Comparison of ENCODE assay signal across 24 cellular contexts in genomic region chrX:29691044-29691443, GRCh38.
DNase-seq lines count a peak whose midpoint lies in the region; FAIRE-seq and TF ChIP-seq lines count a peak whose summit lies in the region.
"Had no signal": no experiment of that assay in that cellular context is flagged by ENCODE, and none has a peak within 500 bp of the region (broad histone marks: within the 10 kb centered on the region; RNA-seq: fewer than 3 reads in every experiment).

No MANE protein-coding gene starts in this region.

- H3K27me3 Mint-ChIP-seq in astrocyte (ENCODE audit: low read depth, unreplicated experiment) = no peaks in the 10 kb centered on the region
- H3K27me3 Mint-ChIP-seq: CD4-positive, alpha-beta T cell; CD8-positive, alpha-beta memory T cell had no signal

- H3K4me3 Mint-ChIP-seq in astrocyte (ENCODE audit: unreplicated experiment) = no peak overlapping the region
- H3K4me3 Mint-ChIP-seq: CD14-positive monocyte; CD4-positive, alpha-beta T cell; CD8-positive, alpha-beta memory T cell; HFFc6 had no signal

- no peaks in the 10 kb centered on the region for H3K4me1 ChIP-seq in astrocyte (ENCODE audit: insufficient read depth, low read length)
- H3K4me1 ChIP-seq: A549; BE2C; BLaER1 treated with 17β-estradiol and CSF1 and Interleukin-3, amounts not matched to agents 10 nM and 100 nM; HAP-1 had no signal

- DNase-seq in NCI-H1417 (lab: John Stamatoyannopoulos, UW) (peak in 2 of 3 experiments; percentile 13 to 37), NCI-H1417 treated with DMSO at 0.1 percent for 48 hours (lab: John Stamatoyannopoulos, UW) (no peak), NCI-H187 treated with DMSO at 0.1 percent for 48 hours (lab: John Stamatoyannopoulos, UW) (peak; percentile 1), astrocyte (ENCODE audit: low read depth) (no peak), NCI-H2081 (lab: John Stamatoyannopoulos, UW) (no peak), frontal cortex (ENCODE audit: low spot score in 2 of 2) (no peak)
- DNase-seq in stimulated activated CD4-positive, alpha-beta T cell treated with anti-CD3 and anti-CD28 coated beads, Interleukin-4, amount 100 ng/mL, for 4 hours = no peak
- DNase-seq: 8988T; ACHN; AML-193; BE2C; CD4-positive, alpha-beta T cell; CD8-positive, alpha-beta memory T cell; DMS 273 treated with DMSO at 0.1 percent for 48 hours; DND-41; GOT3; HFFc6 had no signal

- H3K4me3 ChIP-seq in astrocyte (ENCODE audit: insufficient read depth, low read depth, low read length) = no peak overlapping the region
- H3K4me3 ChIP-seq: A549; BLaER1 treated with 17β-estradiol and CSF1 and Interleukin-3, amounts not matched to agents 10 nM and 100 nM; HAP-1 had no signal

- H3K36me3 Mint-ChIP-seq in astrocyte (ENCODE audit: low read depth, unreplicated experiment) = no peaks in the 10 kb centered on the region
- H3K36me3 Mint-ChIP-seq: CD14-positive monocyte; CD8-positive, alpha-beta memory T cell had no signal

- H4K20me1 ChIP-seq in astrocyte (ENCODE audit: insufficient read depth, low read length) = no peaks in the 10 kb centered on the region
- H4K20me1 ChIP-seq: BLaER1 treated with 17β-estradiol and CSF1 and Interleukin-3, amounts not matched to agents 10 nM and 100 nM had no signal

- no peak overlapping the region for H2AFZ ChIP-seq in astrocyte (ENCODE audit: low read depth, low read length)

- H3K4me1 Mint-ChIP-seq in astrocyte (ENCODE audit: low read depth, unreplicated experiment) = peaks cover 8% of the 10 kb centered on the region
- H3K4me1 Mint-ChIP-seq: CD14-positive monocyte; CD8-positive, alpha-beta memory T cell had no signal

- H3K27ac ChIP-seq in astrocyte (ENCODE audit: low read depth, low read length) = no peak overlapping the region
- H3K27ac ChIP-seq: A549; BLaER1 treated with 17β-estradiol and CSF1 and Interleukin-3, amounts not matched to agents 10 nM and 100 nM had no signal

- no peak overlapping the region for H3K27ac Mint-ChIP-seq in astrocyte (ENCODE audit: unreplicated experiment)
- H3K27ac Mint-ChIP-seq: CD14-positive monocyte; CD4-positive, alpha-beta T cell; CD8-positive, alpha-beta memory T cell; HFFc6 had no signal

- no peaks in the 10 kb centered on the region for H3K9me3 ChIP-seq in astrocyte (ENCODE audit: insufficient read depth, low read depth, low read length)
- H3K9me3 ChIP-seq: A549; BE2C; BLaER1 treated with 17β-estradiol and CSF1 and Interleukin-3, amounts not matched to agents 10 nM and 100 nM; HAP-1 had no signal

- H3K79me2 ChIP-seq in astrocyte (ENCODE audit: insufficient read depth, low read length) = no peaks in the 10 kb centered on the region

- no peaks in the 10 kb centered on the region for H3K27me3 ChIP-seq in astrocyte (ENCODE audit: insufficient read depth, low read length)
- H3K27me3 ChIP-seq: BE2C; BLaER1 treated with 17β-estradiol and CSF1 and Interleukin-3, amounts not matched to agents 10 nM and 100 nM had no signal

- no peaks in the 10 kb centered on the region for H3K36me3 ChIP-seq in astrocyte (ENCODE audit: insufficient read depth, low read length)
- H3K36me3 ChIP-seq: BE2C; BLaER1 treated with 17β-estradiol and CSF1 and Interleukin-3, amounts not matched to agents 10 nM and 100 nM; HAP-1 had no signal

- no peak for TF ChIP-seq CTCF in astrocyte (IDR thresholded peaks at IDR 0.05; ENCODE audit: insufficient read depth, low read depth, low read length)

- FAIRE-seq in astrocyte (lab: Jason Lieb, UNC) (peak; percentile 37), frontal cortex (lab: Jason Lieb, UNC) (no peak)
- FAIRE-seq: D721Med, GM12892, H54 had no signal

- H3K4me2 ChIP-seq in astrocyte (ENCODE audit: low read length) = no peak overlapping the region
- H3K4me2 ChIP-seq: A549; BLaER1 treated with 17β-estradiol and CSF1 and Interleukin-3, amounts not matched to agents 10 nM and 100 nM had no signal

- H3K9ac ChIP-seq in astrocyte (ENCODE audit: low read length) = no peak overlapping the region
- H3K9ac ChIP-seq: BLaER1 treated with 17β-estradiol and CSF1 and Interleukin-3, amounts not matched to agents 10 nM and 100 nM had no signal

- no peaks in the 10 kb centered on the region for H3K9me3 Mint-ChIP-seq in astrocyte (ENCODE audit: unreplicated experiment)
- H3K9me3 Mint-ChIP-seq: HFFc6 had no signal

Comparison
In these comparisons a context has a peak if more than half of its experiments do, and no peak if none do; other contexts are left out.
1. DNase-seq: peak in NCI-H1417 (2 of 3) and NCI-H187 treated with DMSO at 0.1 percent for 48 hours (single experiment); none in NCI-H1417 treated with DMSO at 0.1 percent for 48 hours (single experiment), astrocyte (single experiment), NCI-H2081 (0 of 2), frontal cortex (0 of 2) and stimulated activated CD4-positive, alpha-beta T cell treated with anti-CD3 and anti-CD28 coated beads, Interleukin-4, amount 100 ng/mL, for 4 hours (0 of 2).